2 cellular contexts compared by ENCODE assay signal in genomic region chr10:12799746-12800145, GRCh38.
TF ChIP-seq lines count a peak whose summit lies in the region.

No MANE protein-coding gene starts in this region.

TF ChIP-seq in GM23338, 12 proteins besides CTCF, POLR2A, EP300 and RAD21 (continued from another document):
- TF ChIP-seq, protein P1, sequence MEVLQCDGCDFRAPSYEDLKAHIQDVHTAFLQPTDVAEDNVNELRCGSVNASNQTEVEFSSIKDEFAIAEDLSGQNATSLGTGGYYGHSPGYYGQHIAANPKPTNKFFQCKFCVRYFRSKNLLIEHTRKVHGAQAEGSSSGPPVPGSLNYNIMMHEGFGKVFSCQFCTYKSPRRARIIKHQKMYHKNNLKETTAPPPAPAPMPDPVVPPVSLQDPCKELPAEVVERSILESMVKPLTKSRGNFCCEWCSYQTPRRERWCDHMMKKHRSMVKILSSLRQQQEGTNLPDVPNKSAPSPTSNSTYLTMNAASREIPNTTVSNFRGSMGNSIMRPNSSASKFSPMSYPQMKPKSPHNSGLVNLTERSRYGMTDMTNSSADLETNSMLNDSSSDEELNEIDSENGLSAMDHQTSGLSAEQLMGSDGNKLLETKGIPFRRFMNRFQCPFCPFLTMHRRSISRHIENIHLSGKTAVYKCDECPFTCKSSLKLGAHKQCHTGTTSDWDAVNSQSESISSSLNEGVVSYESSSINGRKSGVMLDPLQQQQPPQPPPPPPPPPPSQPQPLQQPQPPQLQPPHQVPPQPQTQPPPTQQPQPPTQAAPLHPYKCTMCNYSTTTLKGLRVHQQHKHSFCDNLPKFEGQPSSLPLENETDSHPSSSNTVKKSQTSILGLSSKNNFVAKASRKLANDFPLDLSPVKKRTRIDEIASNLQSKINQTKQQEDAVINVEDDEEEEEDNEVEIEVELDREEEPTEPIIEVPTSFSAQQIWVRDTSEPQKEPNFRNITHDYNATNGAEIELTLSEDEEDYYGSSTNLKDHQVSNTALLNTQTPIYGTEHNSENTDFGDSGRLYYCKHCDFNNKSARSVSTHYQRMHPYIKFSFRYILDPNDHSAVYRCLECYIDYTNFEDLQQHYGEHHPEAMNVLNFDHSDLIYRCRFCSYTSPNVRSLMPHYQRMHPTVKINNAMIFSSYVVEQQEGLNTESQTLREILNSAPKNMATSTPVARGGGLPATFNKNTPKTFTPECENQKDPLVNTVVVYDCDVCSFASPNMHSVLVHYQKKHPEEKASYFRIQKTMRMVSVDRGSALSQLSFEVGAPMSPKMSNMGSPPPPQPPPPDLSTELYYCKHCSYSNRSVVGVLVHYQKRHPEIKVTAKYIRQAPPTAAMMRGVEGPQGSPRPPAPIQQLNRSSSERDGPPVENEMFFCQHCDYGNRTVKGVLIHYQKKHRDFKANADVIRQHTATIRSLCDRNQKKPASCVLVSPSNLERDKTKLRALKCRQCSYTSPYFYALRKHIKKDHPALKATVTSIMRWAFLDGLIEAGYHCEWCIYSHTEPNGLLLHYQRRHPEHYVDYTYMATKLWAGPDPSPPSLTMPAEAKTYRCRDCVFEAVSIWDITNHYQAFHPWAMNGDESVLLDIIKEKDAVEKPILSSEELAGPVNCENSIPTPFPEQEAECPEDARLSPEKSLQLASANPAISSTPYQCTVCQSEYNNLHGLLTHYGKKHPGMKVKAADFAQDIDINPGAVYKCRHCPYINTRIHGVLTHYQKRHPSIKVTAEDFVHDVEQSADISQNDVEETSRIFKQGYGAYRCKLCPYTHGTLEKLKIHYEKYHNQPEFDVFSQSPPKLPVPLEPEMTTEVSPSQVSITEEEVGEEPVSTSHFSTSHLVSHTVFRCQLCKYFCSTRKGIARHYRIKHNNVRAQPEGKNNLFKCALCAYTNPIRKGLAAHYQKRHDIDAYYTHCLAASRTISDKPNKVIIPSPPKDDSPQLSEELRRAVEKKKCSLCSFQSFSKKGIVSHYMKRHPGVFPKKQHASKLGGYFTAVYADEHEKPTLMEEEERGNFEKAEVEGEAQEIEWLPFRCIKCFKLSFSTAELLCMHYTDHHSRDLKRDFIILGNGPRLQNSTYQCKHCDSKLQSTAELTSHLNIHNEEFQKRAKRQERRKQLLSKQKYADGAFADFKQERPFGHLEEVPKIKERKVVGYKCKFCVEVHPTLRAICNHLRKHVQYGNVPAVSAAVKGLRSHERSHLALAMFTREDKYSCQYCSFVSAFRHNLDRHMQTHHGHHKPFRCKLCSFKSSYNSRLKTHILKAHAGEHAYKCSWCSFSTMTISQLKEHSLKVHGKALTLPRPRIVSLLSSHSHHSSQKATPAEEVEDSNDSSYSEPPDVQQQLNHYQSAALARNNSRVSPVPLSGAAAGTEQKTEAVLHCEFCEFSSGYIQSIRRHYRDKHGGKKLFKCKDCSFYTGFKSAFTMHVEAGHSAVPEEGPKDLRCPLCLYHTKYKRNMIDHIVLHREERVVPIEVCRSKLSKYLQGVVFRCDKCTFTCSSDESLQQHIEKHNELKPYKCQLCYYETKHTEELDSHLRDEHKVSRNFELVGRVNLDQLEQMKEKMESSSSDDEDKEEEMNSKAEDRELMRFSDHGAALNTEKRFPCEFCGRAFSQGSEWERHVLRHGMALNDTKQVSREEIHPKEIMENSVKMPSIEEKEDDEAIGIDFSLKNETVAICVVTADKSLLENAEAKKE (CRISPR knock-in tag; IDR thresholded peaks at IDR 0.05) = no peak
- TF ChIP-seq, protein P2, sequence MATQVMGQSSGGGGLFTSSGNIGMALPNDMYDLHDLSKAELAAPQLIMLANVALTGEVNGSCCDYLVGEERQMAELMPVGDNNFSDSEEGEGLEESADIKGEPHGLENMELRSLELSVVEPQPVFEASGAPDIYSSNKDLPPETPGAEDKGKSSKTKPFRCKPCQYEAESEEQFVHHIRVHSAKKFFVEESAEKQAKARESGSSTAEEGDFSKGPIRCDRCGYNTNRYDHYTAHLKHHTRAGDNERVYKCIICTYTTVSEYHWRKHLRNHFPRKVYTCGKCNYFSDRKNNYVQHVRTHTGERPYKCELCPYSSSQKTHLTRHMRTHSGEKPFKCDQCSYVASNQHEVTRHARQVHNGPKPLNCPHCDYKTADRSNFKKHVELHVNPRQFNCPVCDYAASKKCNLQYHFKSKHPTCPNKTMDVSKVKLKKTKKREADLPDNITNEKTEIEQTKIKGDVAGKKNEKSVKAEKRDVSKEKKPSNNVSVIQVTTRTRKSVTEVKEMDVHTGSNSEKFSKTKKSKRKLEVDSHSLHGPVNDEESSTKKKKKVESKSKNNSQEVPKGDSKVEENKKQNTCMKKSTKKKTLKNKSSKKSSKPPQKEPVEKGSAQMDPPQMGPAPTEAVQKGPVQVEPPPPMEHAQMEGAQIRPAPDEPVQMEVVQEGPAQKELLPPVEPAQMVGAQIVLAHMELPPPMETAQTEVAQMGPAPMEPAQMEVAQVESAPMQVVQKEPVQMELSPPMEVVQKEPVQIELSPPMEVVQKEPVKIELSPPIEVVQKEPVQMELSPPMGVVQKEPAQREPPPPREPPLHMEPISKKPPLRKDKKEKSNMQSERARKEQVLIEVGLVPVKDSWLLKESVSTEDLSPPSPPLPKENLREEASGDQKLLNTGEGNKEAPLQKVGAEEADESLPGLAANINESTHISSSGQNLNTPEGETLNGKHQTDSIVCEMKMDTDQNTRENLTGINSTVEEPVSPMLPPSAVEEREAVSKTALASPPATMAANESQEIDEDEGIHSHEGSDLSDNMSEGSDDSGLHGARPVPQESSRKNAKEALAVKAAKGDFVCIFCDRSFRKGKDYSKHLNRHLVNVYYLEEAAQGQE (IDR thresholded peaks at IDR 0.05; ENCODE audit: unreplicated experiment) = no peak
- TF ChIP-seq NANOG (IDR thresholded peaks at IDR 0.05; ENCODE audit: borderline replicate concordance) = no peak

TF ChIP-seq in WTC11, 78 proteins besides CTCF, POLR2A, EP300 and RAD21 (continued from another document):
- no peak for TF ChIP-seq ERG (CRISPR knock-in tag; IDR thresholded peaks at IDR 0.05)
